11 cellular contexts compared by ENCODE assay signal in the genomic region with DNA sequence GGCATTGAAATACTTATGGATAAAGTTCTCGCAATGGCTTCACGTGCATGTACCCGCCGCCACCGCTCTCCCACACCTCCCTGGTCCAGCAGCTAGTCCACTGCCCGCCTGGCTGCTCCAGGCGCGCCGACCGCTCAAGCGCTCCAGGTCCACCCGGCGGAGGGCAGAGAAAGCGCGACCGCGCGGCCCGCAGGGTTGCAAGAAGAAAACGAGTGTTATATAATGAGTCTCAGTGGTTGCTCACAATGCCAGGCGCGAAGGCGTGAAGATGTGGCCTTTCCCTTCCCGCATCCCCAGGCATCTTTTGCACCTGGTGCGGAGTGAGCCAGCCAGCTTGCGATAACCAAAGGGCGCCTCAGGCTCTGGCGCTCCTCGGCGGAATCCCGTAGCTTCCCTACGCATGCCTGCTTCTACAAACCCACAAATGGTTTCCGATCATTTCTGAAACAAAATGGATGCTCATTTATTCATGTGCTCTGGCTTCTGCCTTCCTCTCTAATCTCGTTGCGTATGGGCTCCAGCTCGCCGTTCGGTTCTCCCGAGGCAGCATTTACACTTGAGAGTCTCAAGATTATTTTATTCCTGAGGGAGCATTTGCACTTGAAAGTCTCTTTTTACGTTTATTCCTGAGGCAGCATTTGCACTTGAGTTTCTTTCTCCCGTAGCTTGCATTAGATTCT. TPM values are rescaled to one million over a fixed set of nuclear protein-coding genes. Genes with fewer than 3 reads are reported as not detected.
DNase-seq lines count a peak whose midpoint lies in the region; ATAC-seq and TF ChIP-seq lines count a peak whose summit lies in the region.
"Had no signal": no experiment of that assay in that cellular context is flagged by ENCODE, and none has a peak within 500 bp of the region (broad histone marks: within the 10 kb centered on the region; RNA-seq: fewer than 3 reads in every experiment).

No MANE protein-coding gene starts in this region.

- peak overlapping the region; percentile 46 for H3K4me3 Mint-ChIP-seq in T-helper 17 cell
- peak overlapping the region; percentile 59 for H3K4me3 Mint-ChIP-seq in osteocyte (ENCODE audit: unreplicated experiment)

- H3K9me3 ChIP-seq in T-helper 17 cell (ENCODE audit: control insufficient read depth, low read length, poor library complexity, severe bottlenecking) = peaks cover 41% of the 10 kb centered on the region
- H3K9me3 ChIP-seq: body of pancreas had no signal

- H3K4me1 Mint-ChIP-seq in T-helper 17 cell = peaks cover 20% of the 10 kb centered on the region
- H3K4me1 Mint-ChIP-seq in osteocyte (ENCODE audit: unreplicated experiment) = peaks cover 32% of the 10 kb centered on the region

- TF ChIP-seq CTCF in epithelial cell of esophagus (IDR thresholded peaks at IDR 0.05; ENCODE audit: insufficient read depth, low read depth, low read length, missing control alignments) = no peak
- TF ChIP-seq CTCF in osteocyte (IDR thresholded peaks at IDR 0.05) = no peak
- TF ChIP-seq CTCF in GM10266 (IDR thresholded peaks at IDR 0.05; ENCODE audit: control insufficient read depth, insufficient read depth, low read depth, missing control alignments) = no peak

- peaks cover 5% of the 10 kb centered on the region for H3K9me3 Mint-ChIP-seq in osteocyte (ENCODE audit: unreplicated experiment)

- ATAC-seq in T-helper 17 cell = no peak
- ATAC-seq: body of pancreas, PC-3 had no signal

- DNase-seq in ELR (ENCODE audit: low read depth) (peak; percentile 62), T-helper 17 cell (no peak), epithelial cell of esophagus (ENCODE audit: low read depth) (peak; percentile 45), osteocyte (ENCODE audit: extremely low spot score, unreplicated experiment) (no peak), epidermal melanocyte (ENCODE audit: insufficient read length, low spot score) (no peak), GM10266 (ENCODE audit: extremely low spot score) (no peak), amniotic stem cell (lab: John Stamatoyannopoulos, UW) (no peak)
- DNase-seq: body of pancreas, foreskin melanocyte, NCI-H1930, PC-3 had no signal

- peak overlapping the region; percentile 79 for H3K27ac Mint-ChIP-seq in T-helper 17 cell
- H3K27ac Mint-ChIP-seq in osteocyte (ENCODE audit: unreplicated experiment) = no peak overlapping the region

- H3K36me3 Mint-ChIP-seq in T-helper 17 cell (ENCODE audit: low read depth) (peaks cover 11% of the 10 kb centered on the region), osteocyte (ENCODE audit: unreplicated experiment) (peaks cover 13% of the 10 kb centered on the region)

- H3K27me3 Mint-ChIP-seq in T-helper 17 cell = peaks cover 83% of the 10 kb centered on the region
- H3K27me3 Mint-ChIP-seq in osteocyte (ENCODE audit: unreplicated experiment) = peaks cover 91% of the 10 kb centered on the region

- H3K4me3 ChIP-seq in epithelial cell of esophagus (ENCODE audit: low read length) = no peak overlapping the region
- H3K4me3 ChIP-seq: body of pancreas had no signal

RNA-seq across cellular contexts. Expression of a gene that starts 25.7 kb away (rescaled TPM):
- total RNA-seq in T-helper 17 cell = 1 to 10 TPM; 4.9 to 5.7 TPM
- 14.3 and 16.0 TPM in 2 replicates for total RNA-seq in osteocyte

RNA-seq across cellular contexts. Expression of a gene that starts 26.1 kb away (rescaled TPM):
- 1 to 10 TPM; 1.6 to 1.7 TPM for total RNA-seq in T-helper 17 cell
- total RNA-seq in osteocyte = 4.0 and 5.2 TPM in 2 replicates

RNA-seq across cellular contexts. Expression of a gene that starts 40.6 kb away (rescaled TPM):
- total RNA-seq in T-helper 17 cell = 1 to 10 TPM; 1.7 to 2.0 TPM
- 22.9 and 23.3 TPM in 2 replicates for total RNA-seq in osteocyte

Comparison
In these comparisons a context has a peak if more than half of its experiments do, and no peak if none do; other contexts are left out.
1. DNase-seq: peak in ELR (single experiment) and epithelial cell of esophagus (single experiment); none in T-helper 17 cell (0 of 3), osteocyte (single experiment), epidermal melanocyte (single experiment), GM10266 (single experiment) and amniotic stem cell (single experiment).